ENCODE assay signal across 1 cellular context in the genomic region with DNA sequence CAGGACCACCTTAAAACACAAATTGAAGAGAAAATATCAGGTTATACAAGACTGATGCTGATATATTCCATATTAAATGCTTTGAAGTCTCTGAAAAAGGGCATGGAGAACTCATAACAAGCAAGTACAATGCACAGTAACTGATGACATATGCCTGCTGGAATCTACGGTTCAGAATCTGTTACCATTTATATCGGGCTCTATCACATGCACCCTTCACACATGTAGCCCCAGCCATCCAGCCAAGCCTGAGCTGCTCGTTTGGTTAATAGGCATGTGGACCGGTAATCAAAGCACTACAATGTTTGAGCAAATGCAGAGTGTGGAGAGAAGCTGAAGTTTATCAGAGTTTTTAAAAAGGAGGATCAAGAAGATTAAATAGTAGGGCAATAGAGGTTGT.
TF ChIP-seq lines count a peak whose summit lies in the region.

No MANE protein-coding gene starts in this region.

TF ChIP-seq in HEK293T, 16 proteins besides CTCF, POLR2A, EP300 and RAD21 (continued from another document):
- TF ChIP-seq, protein P1, sequence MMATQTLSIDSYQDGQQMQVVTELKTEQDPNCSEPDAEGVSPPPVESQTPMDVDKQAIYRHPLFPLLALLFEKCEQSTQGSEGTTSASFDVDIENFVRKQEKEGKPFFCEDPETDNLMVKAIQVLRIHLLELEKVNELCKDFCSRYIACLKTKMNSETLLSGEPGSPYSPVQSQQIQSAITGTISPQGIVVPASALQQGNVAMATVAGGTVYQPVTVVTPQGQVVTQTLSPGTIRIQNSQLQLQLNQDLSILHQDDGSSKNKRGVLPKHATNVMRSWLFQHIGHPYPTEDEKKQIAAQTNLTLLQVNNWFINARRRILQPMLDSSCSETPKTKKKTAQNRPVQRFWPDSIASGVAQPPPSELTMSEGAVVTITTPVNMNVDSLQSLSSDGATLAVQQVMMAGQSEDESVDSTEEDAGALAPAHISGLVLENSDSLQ (IDR thresholded peaks at IDR 0.05), result no peak
- TF ChIP-seq ZNF384 (IDR thresholded peaks at IDR 0.05) (no peak), SUZ12 (IDR thresholded peaks at IDR 0.05) (no peak)
